Comparison of ENCODE assay signal across 13 cellular contexts in genomic region chr14:54087376-54087775, GRCh38.
"Had no signal": no experiment of that assay in that cellular context is flagged by ENCODE, and none has a peak within 500 bp of the region (broad histone marks: within the 10 kb centered on the region; RNA-seq: fewer than 3 reads in every experiment).

No MANE protein-coding gene starts in this region.

- H3K4me1 ChIP-seq: body of pancreas, foreskin keratinocyte had no signal

- H3K27ac ChIP-seq: body of pancreas, coronary artery, foreskin keratinocyte had no signal

- H3K27me3 ChIP-seq: body of pancreas, foreskin keratinocyte had no signal

- H3K4me3 ChIP-seq: body of pancreas, coronary artery had no signal

- H3K9me3 ChIP-seq: body of pancreas had no signal

- ATAC-seq: activated CD4-positive, alpha-beta T cell treated with anti-CD3 and anti-CD28 coated beads for 36 hours; activated CD8-positive, alpha-beta T cell treated with anti-CD3 and anti-CD28 coated beads for 36 hours; body of pancreas; foreskin keratinocyte; stimulated activated effector memory CD8-positive, alpha-beta T cell treated with anti-CD3 and anti-CD28 coated beads, Interleukin-12 subunit alpha, Interleukin-12 subunit beta, amount 100 ng/mL, for 72 hours had no signal

- DNase-seq: activated CD4-positive, alpha-beta T cell treated with anti-CD3 and anti-CD28 coated beads for 36 hours; activated CD8-positive, alpha-beta memory T cell treated with anti-CD3 and anti-CD28 coated beads, Interleukin-2, amount 50 U/mL, for 4 hours; activated CD8-positive, alpha-beta T cell treated with anti-CD3 and anti-CD28 coated beads for 36 hours; activated gamma-delta T cell treated with Interleukin-2 at 50 U/mL for 16 hours; activated naive CD8-positive, alpha-beta T cell treated with anti-CD3 and anti-CD28 coated beads for 36 hours; amygdala; body of pancreas; central memory CD4-positive, alpha-beta T cell; foreskin keratinocyte; kidney glomerular epithelial cell; T-helper 2 cell had no signal
